27 cellular contexts compared by ENCODE assay signal in genomic region chr6:168219804-168220203, GRCh38.
"Had no signal": no experiment of that assay in that cellular context is flagged by ENCODE, and none has a peak within 500 bp of the region (broad histone marks: within the 10 kb centered on the region; RNA-seq: fewer than 3 reads in every experiment).

No MANE protein-coding gene starts in this region.

- H3K9me3 Mint-ChIP-seq: activated naive CD4-positive, alpha-beta T cell treated with anti-CD3 and anti-CD28 coated beads, Interleukin-2, amount 50 U/mL, for 24 hours; activated naive CD8-positive, alpha-beta T cell treated with anti-CD3 and anti-CD28 coated beads, Interleukin-2, amount 50 U/mL, for 24 hours; activated T-helper 2 cell treated with anti-CD3 and anti-CD28 coated beads, Interferon-gamma antibody, Interleukin-2, Interleukin-4, amounts not matched to agents 10 μg/mL and 5 μg/mL and 100 μg/mL, durations not matched to agents 14 hours and 24 hours and 36 hours; central memory CD8-positive, alpha-beta T cell; natural killer cell treated with Interleukin-12 subunit alpha and Interleukin-12 subunit beta and Interleukin-15 and Interleukin-18, amount 100 ng/mL, for 72 hours; stimulated activated naive B cell treated with anti-CD40 and anti-IgM and Interleukin-4, amounts not matched to agents 10 μg/mL and 1 μg/mL and 100 μg/mL, for 72 hours had no signal

- H3K27ac Mint-ChIP-seq: activated CD4-positive, alpha-beta T cell treated with anti-CD3 and anti-CD28 coated beads for 36 hours; activated CD8-positive, alpha-beta memory T cell treated with anti-CD3 and anti-CD28 coated beads, Interleukin-2, amount 10 ng/mL, durations not matched to agents 7 days and 5 days; activated CD8-positive, alpha-beta T cell treated with anti-CD3 and anti-CD28 coated beads, Interleukin-2, amount 10 ng/mL, durations not matched to agents 7 days and 5 days; activated naive CD4-positive, alpha-beta T cell treated with anti-CD3 and anti-CD28 coated beads, Interleukin-2, amount 50 U/mL, for 24 hours; activated naive CD8-positive, alpha-beta T cell treated with anti-CD3 and anti-CD28 coated beads, Interleukin-2, amount 50 U/mL, for 24 hours; activated T-helper 2 cell treated with anti-CD3 and anti-CD28 coated beads, Interferon-gamma antibody, Interleukin-2, Interleukin-4, amounts not matched to agents 10 μg/mL and 5 μg/mL and 100 μg/mL, durations not matched to agents 14 hours and 24 hours and 36 hours; natural killer cell treated with Interleukin-12 subunit alpha and Interleukin-12 subunit beta and Interleukin-15 and Interleukin-18, amount 100 ng/mL, for 72 hours; progenitor cell of endocrine pancreas; stimulated activated naive B cell treated with anti-CD40 and anti-IgM and Interleukin-4, amounts not matched to agents 10 μg/mL and 1 μg/mL and 100 μg/mL, for 72 hours had no signal

- H3K36me3 Mint-ChIP-seq: activated CD8-positive, alpha-beta memory T cell treated with anti-CD3 and anti-CD28 coated beads, Interleukin-2, amount 10 ng/mL, durations not matched to agents 7 days and 5 days; activated naive CD4-positive, alpha-beta T cell treated with anti-CD3 and anti-CD28 coated beads, Interleukin-2, amount 50 U/mL, for 24 hours; natural killer cell treated with Interleukin-12 subunit alpha and Interleukin-12 subunit beta and Interleukin-15 and Interleukin-18, amount 100 ng/mL, for 72 hours; stimulated activated naive B cell treated with anti-CD40 and anti-IgM and Interleukin-4, amounts not matched to agents 10 μg/mL and 1 μg/mL and 100 μg/mL, for 72 hours had no signal

- ATAC-seq: activated CD4-positive, alpha-beta T cell treated with anti-CD3 and anti-CD28 coated beads for 36 hours; activated CD8-positive, alpha-beta memory T cell treated with anti-CD3 and anti-CD28 coated beads, Interleukin-2, amount 10 ng/mL, durations not matched to agents 7 days and 5 days; activated CD8-positive, alpha-beta T cell treated with anti-CD3 and anti-CD28 coated beads, Interleukin-2, amount 10 ng/mL, durations not matched to agents 7 days and 5 days; activated naive CD8-positive, alpha-beta T cell treated with anti-CD3 and anti-CD28 coated beads, Interleukin-2, amount 50 U/mL, for 24 hours; lower lobe of right lung; natural killer cell treated with Interleukin-12 subunit alpha and Interleukin-12 subunit beta and Interleukin-15 and Interleukin-18, amount 100 ng/mL, for 72 hours; stimulated activated naive B cell treated with anti-CD40 and anti-IgM and Interleukin-4, amounts not matched to agents 10 μg/mL and 1 μg/mL and 100 μg/mL, for 72 hours had no signal

- DNase-seq: activated CD4-positive, alpha-beta T cell treated with anti-CD3 and anti-CD28 coated beads for 36 hours; activated CD4-positive, CD25-positive, alpha-beta regulatory T cell; activated CD8-positive, alpha-beta memory T cell treated with anti-CD3 and anti-CD28 coated beads, Interleukin-2, amount 10 ng/mL, durations not matched to agents 7 days and 5 days; activated CD8-positive, alpha-beta T cell treated with anti-CD3 and anti-CD28 coated beads, Interleukin-2, amount 10 ng/mL, durations not matched to agents 7 days and 5 days; activated naive CD8-positive, alpha-beta T cell treated with anti-CD3 and anti-CD28 coated beads, Interleukin-2, amount 50 U/mL, for 24 hours; activated T-cell treated with anti-CD3 and anti-CD28 coated beads, Interleukin-2, amount 50 U/mL, for 48 hours; amygdala; dermis blood vessel endothelial cell; effector CD4-positive, alpha-beta T cell; lower lobe of right lung; mesenchymal stem cell; ovary; sigmoid colon; small intestine; stimulated activated CD4-positive, alpha-beta T cell treated with anti-CD3 and anti-CD28 coated beads, Interleukin-4, amount 100 ng/mL, for 4 hours; stimulated activated CD8-positive, alpha-beta memory T cell treated with anti-CD3 and anti-CD28 coated beads, Interleukin-4, amount 100 ng/mL, for 48 hours; stimulated activated naive B cell treated with anti-CD40 and anti-IgM and Interleukin-4, amounts not matched to agents 10 μg/mL and 1 μg/mL and 100 μg/mL, for 72 hours; stomach; trophoblast cell had no signal

- H3K4me1 ChIP-seq: breast epithelium, lower lobe of right lung, stomach had no signal

- H3K36me3 ChIP-seq: breast epithelium, gastroesophageal sphincter, lower lobe of right lung, ovary, sigmoid colon, stomach had no signal

- H3K9me3 ChIP-seq: breast epithelium, gastroesophageal sphincter, lower lobe of right lung, ovary, sigmoid colon, stomach had no signal

- H3K4me3 Mint-ChIP-seq: activated CD4-positive, alpha-beta T cell treated with anti-CD3 and anti-CD28 coated beads for 36 hours; activated CD8-positive, alpha-beta memory T cell treated with anti-CD3 and anti-CD28 coated beads, Interleukin-2, amount 10 ng/mL, durations not matched to agents 7 days and 5 days; activated CD8-positive, alpha-beta T cell treated with anti-CD3 and anti-CD28 coated beads, Interleukin-2, amount 10 ng/mL, durations not matched to agents 7 days and 5 days; activated naive CD4-positive, alpha-beta T cell treated with anti-CD3 and anti-CD28 coated beads, Interleukin-2, amount 50 U/mL, for 24 hours; activated naive CD8-positive, alpha-beta T cell treated with anti-CD3 and anti-CD28 coated beads, Interleukin-2, amount 50 U/mL, for 24 hours; central memory CD8-positive, alpha-beta T cell; natural killer cell treated with Interleukin-12 subunit alpha and Interleukin-12 subunit beta and Interleukin-15 and Interleukin-18, amount 100 ng/mL, for 72 hours; stimulated activated naive B cell treated with anti-CD40 and anti-IgM and Interleukin-4, amounts not matched to agents 10 μg/mL and 1 μg/mL and 100 μg/mL, for 72 hours had no signal

- H3K27me3 ChIP-seq: gastroesophageal sphincter, ovary, sigmoid colon had no signal

- H3K27ac ChIP-seq: breast epithelium, epithelial cell of prostate, lower lobe of right lung, ovary, stomach had no signal

- H3K27me3 Mint-ChIP-seq: activated CD8-positive, alpha-beta memory T cell treated with anti-CD3 and anti-CD28 coated beads, Interleukin-2, amount 10 ng/mL, durations not matched to agents 7 days and 5 days; stimulated activated naive B cell treated with anti-CD40 and anti-IgM and Interleukin-4, amounts not matched to agents 10 μg/mL and 1 μg/mL and 100 μg/mL, for 72 hours had no signal

- H3K4me3 ChIP-seq: breast epithelium, gastroesophageal sphincter, lower lobe of right lung, ovary, sigmoid colon, stomach had no signal

- H3K4me1 Mint-ChIP-seq: activated naive CD4-positive, alpha-beta T cell treated with anti-CD3 and anti-CD28 coated beads, Interleukin-2, amount 50 U/mL, for 24 hours; activated naive CD8-positive, alpha-beta T cell treated with anti-CD3 and anti-CD28 coated beads, Interleukin-2, amount 50 U/mL, for 24 hours; central memory CD8-positive, alpha-beta T cell; stimulated activated naive B cell treated with anti-CD40 and anti-IgM and Interleukin-4, amounts not matched to agents 10 μg/mL and 1 μg/mL and 100 μg/mL, for 72 hours had no signal
